ENCODE assay signal across 8 cellular contexts in genomic region chr1:218361298-218362065, GRCh38. TPM values are rescaled to one million over a fixed set of nuclear protein-coding genes. Genes with fewer than 3 reads are reported as not detected.
DNase-seq lines count a peak whose midpoint lies in the region; ATAC-seq and TF ChIP-seq lines count a peak whose summit lies in the region.

No MANE protein-coding gene starts in this region.

- no peaks in the 10 kb centered on the region for H3K79me2 ChIP-seq in DOHH2 (ENCODE audit: control insufficient read depth, low read length)
- H3K79me2 ChIP-seq in MM.1S (ENCODE audit: low read length): no peaks in the 10 kb centered on the region
- no peaks in the 10 kb centered on the region for H3K79me2 ChIP-seq in mesendoderm (ENCODE audit: control insufficient read depth, insufficient read depth, low read length)

- H3K27ac ChIP-seq in DOHH2 (ENCODE audit: low read depth, low read length): no peak overlapping the region
- no peak overlapping the region for H3K27ac ChIP-seq in MM.1S (ENCODE audit: low read length)
- no peak overlapping the region for H3K27ac ChIP-seq in ascending aorta
- no peak overlapping the region for H3K27ac ChIP-seq in mesendoderm (ENCODE audit: low read depth, low read length)

- DNase-seq in MM.1S (peak; percentile 29), ascending aorta (ENCODE audit: low spot score in 2 of 2) (no peak), mesendoderm (peak; percentile 60), GM20000 (ENCODE audit: low spot score) (no peak), left colon (no peak)
- no peak for DNase-seq in stimulated activated CD4-positive, alpha-beta T cell treated with anti-CD3 and anti-CD28 coated beads, Interleukin-1b, Interleukin-23, amount 100 ng/mL, for 48 hours

- ATAC-seq in GM21381 (IDR thresholded peaks at IDR 0.05; ENCODE audit: unreplicated experiment) (no peak), left colon (no peak)

- H3K9me3 ChIP-seq in DOHH2 (ENCODE audit: control insufficient read depth, insufficient read depth, low read length): no peaks in the 10 kb centered on the region
- no peaks in the 10 kb centered on the region for H3K9me3 ChIP-seq in MM.1S (replicated peaks; ENCODE audit: insufficient read depth, low read length)
- H3K9me3 ChIP-seq in ascending aorta: no peaks in the 10 kb centered on the region

- no peak overlapping the region for H2BK5ac ChIP-seq in mesendoderm (ENCODE audit: low read length)

- H2AK5ac ChIP-seq in mesendoderm (ENCODE audit: low read length): no peak overlapping the region

- no peaks in the 10 kb centered on the region for H3K9me2 ChIP-seq in DOHH2 (replicated peaks; ENCODE audit: control insufficient read depth, low read length)
- H3K9me2 ChIP-seq in MM.1S (replicated peaks; ENCODE audit: insufficient read depth, low read length): no peaks in the 10 kb centered on the region

- H3K4me1 ChIP-seq in DOHH2 (ENCODE audit: control insufficient read depth, low read length) (no peaks in the 10 kb centered on the region), MM.1S (ENCODE audit: low read length) (no peaks in the 10 kb centered on the region), ascending aorta (peaks cover 17 to 30% of the 10 kb centered on the region in 2 donors), mesendoderm (ENCODE audit: control insufficient read depth, low read depth, low read length) (no peaks in the 10 kb centered on the region)

- no peak overlapping the region for H2AFZ ChIP-seq in MM.1S (ENCODE audit: low read length)

- H3K79me1 ChIP-seq in mesendoderm (ENCODE audit: low read length): no peaks in the 10 kb centered on the region

- H3K56ac ChIP-seq in mesendoderm (ENCODE audit: low read length): no peak overlapping the region

- no peak overlapping the region for H2BK15ac ChIP-seq in mesendoderm (replicated peaks; ENCODE audit: low read depth)

- H4K8ac ChIP-seq in mesendoderm (ENCODE audit: low read depth, low read length): no peak overlapping the region

- WGBS in mesendoderm (ENCODE audit: extremely low coverage, insufficient coverage, low lambda C conversion rate): no CpG with 5 or more reads among the region's 7 CpGs

- intact Hi-C loops in ascending aorta (cut with DNase I): loop anchor here (1.0 kb wide), 1 partner anchor 160 kb away; no protein-coding TSS in a partner anchor
- intact Hi-C loops in left colon (cut with DNase I, micrococcal nuclease): no loop called here

- H4K20me1 ChIP-seq in DOHH2 (ENCODE audit: control insufficient read depth, insufficient read depth, low read depth, low read length): no peaks in the 10 kb centered on the region
- no peaks in the 10 kb centered on the region for H4K20me1 ChIP-seq in MM.1S (ENCODE audit: insufficient read depth, low read length)

- H3K36me3 ChIP-seq in DOHH2 (ENCODE audit: control insufficient read depth, low read length): no peaks in the 10 kb centered on the region
- H3K36me3 ChIP-seq in MM.1S (replicated peaks; ENCODE audit: insufficient read depth, low read length): no peaks in the 10 kb centered on the region
- H3K36me3 ChIP-seq in ascending aorta: no peaks in the 10 kb centered on the region
- H3K36me3 ChIP-seq in mesendoderm (ENCODE audit: control insufficient read depth, insufficient read depth, low read length): no peaks in the 10 kb centered on the region

- H3K4me2 ChIP-seq in DOHH2 (ENCODE audit: low read length) (no peak overlapping the region), MM.1S (ENCODE audit: low read depth, low read length) (no peak overlapping the region), mesendoderm (ENCODE audit: low read length) (no peak overlapping the region)

- H3K9ac ChIP-seq in MM.1S (ENCODE audit: low read length) (no peak overlapping the region), mesendoderm (ENCODE audit: low read length) (no peak overlapping the region)

- H3K4ac ChIP-seq in mesendoderm (ENCODE audit: low read depth, low read length): no peak overlapping the region

- H3K23ac ChIP-seq in mesendoderm (ENCODE audit: low read length): no peak overlapping the region

- H3K27me3 ChIP-seq in DOHH2 (ENCODE audit: control insufficient read depth, low read length): no peaks in the 10 kb centered on the region
- no peaks in the 10 kb centered on the region for H3K27me3 ChIP-seq in MM.1S (replicated peaks; ENCODE audit: insufficient read depth, low read length)
- H3K27me3 ChIP-seq in ascending aorta: no peaks in the 10 kb centered on the region
- H3K27me3 ChIP-seq in mesendoderm (ENCODE audit: insufficient read depth, low read length, poor library complexity): no peaks in the 10 kb centered on the region

- no peak overlapping the region for H2BK120ac ChIP-seq in mesendoderm (ENCODE audit: low read depth, low read length)

- no peak overlapping the region for H3K4me3 ChIP-seq in DOHH2 (ENCODE audit: low read length)
- no peak overlapping the region for H3K4me3 ChIP-seq in MM.1S (ENCODE audit: low read length)
- H3K4me3 ChIP-seq in ascending aorta: no peak overlapping the region
- no peak overlapping the region for H3K4me3 ChIP-seq in mesendoderm (ENCODE audit: low read length)

- no peak overlapping the region for H3K18ac ChIP-seq in mesendoderm (ENCODE audit: low read length)

- H3F3A ChIP-seq in DOHH2 (ENCODE audit: control insufficient read depth, insufficient read depth) (no peaks in the 10 kb centered on the region), MM.1S (ENCODE audit: insufficient read depth, low read length) (no peaks in the 10 kb centered on the region)

- no peak overlapping the region for H4K5ac ChIP-seq in mesendoderm (ENCODE audit: low read length)

- TF ChIP-seq CTCF in DOHH2 (IDR thresholded peaks at IDR 0.05; ENCODE audit: low read depth, low read length, poor library complexity, severe bottlenecking) (peak; percentile 50), MM.1S (IDR thresholded peaks at IDR 0.05; ENCODE audit: low read length) (peak; percentile 69), ascending aorta (IDR thresholded peaks at IDR 0.05) (peak in 2 of 3 experiments; percentile 32 to 61), GM20000 (IDR thresholded peaks at IDR 0.05; ENCODE audit: extremely low read depth, missing control alignments) (no peak)

RNA-seq across cellular contexts. Expression of gene TGFB2, which starts 16.3 kb away (rescaled TPM):
- 9.9 TPM for total RNA-seq in ascending aorta
- 0.97 TPM for polyA plus RNA-seq in mesendoderm (2013, experiment 1 of 2)
- polyA plus RNA-seq in mesendoderm (2013, experiment 2 of 2): 0.81 TPM
- total RNA-seq in left colon: 1 to 10 TPM in 1 of 2 donors, under 1 TPM in 1; 0.49 to 2.5 TPM

Comparison
In these comparisons a context has a peak if more than half of its experiments do, and no peak if none do; other contexts are left out.
1. DNase-seq: peak in MM.1S (single experiment) and mesendoderm (single experiment); none in ascending aorta (0 of 2), GM20000 (single experiment), stimulated activated CD4-positive, alpha-beta T cell treated with anti-CD3 and anti-CD28 coated beads, Interleukin-1b, Interleukin-23, amount 100 ng/mL, for 48 hours (single experiment) and left colon (0 of 2).